ENCODE assay signal across 1 cellular context in genomic region chr6:28758046-28758817, GRCh38.
TF ChIP-seq lines count a peak whose summit lies in the region.

No MANE protein-coding gene starts in this region.

TF ChIP-seq in HEK293, 187 proteins besides CTCF, POLR2A, EP300 and RAD21 (continued from another document):
- TF ChIP-seq ZNF311 (tag by site-specific recombination; IDR thresholded peaks at IDR 0.05; ENCODE audit: borderline replicate concordance): no peak
- TF ChIP-seq ZNF138 (tag by site-specific recombination; IDR thresholded peaks at IDR 0.05; ENCODE audit: borderline replicate concordance): no peak
- peak; percentile 99 for TF ChIP-seq ZBTB6 (tag by site-specific recombination; IDR thresholded peaks at IDR 0.05)
- no peak for TF ChIP-seq GLI2 (tag by site-specific recombination; IDR thresholded peaks at IDR 0.05; ENCODE audit: borderline replicate concordance, low read depth)
- no peak for TF ChIP-seq ZNF670 (tag by site-specific recombination; IDR thresholded peaks at IDR 0.05; ENCODE audit: low read depth)
- peak; percentile 54; the same call in 1 of the 2 replicates for TF ChIP-seq ZBTB21 (tag by site-specific recombination; IDR thresholded peaks at IDR 0.05)
- TF ChIP-seq SP7 (tag by site-specific recombination; IDR thresholded peaks at IDR 0.05): peak; percentile 37; the same call in 1 of the 2 replicates
- 0 out of 2 replicates have a peak, but pooled peaks have one; percentile 77 for TF ChIP-seq ZSCAN23 (tag by site-specific recombination; IDR thresholded peaks at IDR 0.05)
- TF ChIP-seq PBX3 (CRISPR knock-in tag; IDR thresholded peaks at IDR 0.05): no peak
- TF ChIP-seq ZNF341 (tag by site-specific recombination; IDR thresholded peaks at IDR 0.05; ENCODE audit: low read depth): no peak; the same call in 1 of the 2 replicates
- no peak for TF ChIP-seq ZFHX2 (tag by site-specific recombination; conservative IDR thresholded peaks at IDR 0.05)
- TF ChIP-seq KLF17 (tag by site-specific recombination; IDR thresholded peaks at IDR 0.05): peak; percentile 20; the same call in 1 of the 2 replicates
